ENCODE assay signal across 13 cellular contexts in the genomic region with DNA sequence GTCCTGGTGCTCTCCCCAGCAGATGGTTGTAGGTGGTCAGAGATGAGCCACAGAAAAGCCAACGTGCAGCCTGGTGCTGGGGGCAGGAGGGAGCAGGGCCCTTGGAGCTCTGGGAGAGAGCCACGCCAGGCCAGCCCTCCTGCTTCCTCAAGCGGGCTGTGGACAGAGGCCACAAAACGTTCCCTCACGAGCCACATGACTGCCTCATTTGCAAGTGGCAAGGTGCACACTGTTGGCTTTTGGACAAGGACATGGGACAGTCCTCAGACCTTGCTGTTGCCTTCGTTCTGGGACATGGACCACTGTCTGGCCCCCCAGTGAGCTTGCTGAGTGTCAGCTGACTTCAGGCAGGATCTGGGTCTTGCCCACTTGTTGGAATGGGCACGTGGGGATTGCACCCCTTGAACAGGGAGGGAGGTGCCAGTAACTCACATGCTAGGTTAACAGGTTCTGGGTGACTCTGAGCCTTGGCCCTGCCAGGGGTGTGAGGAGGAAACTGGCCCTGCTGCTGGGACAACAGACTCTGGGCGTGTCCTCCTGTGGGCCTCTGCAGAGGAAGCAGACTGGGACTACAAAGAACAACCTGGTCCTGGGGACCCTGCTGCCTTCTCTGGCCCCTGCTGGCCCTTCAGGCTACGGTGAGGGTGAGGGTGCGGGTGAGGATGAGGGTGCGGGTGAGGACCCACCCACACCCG. TPM values are rescaled to one million over a fixed set of nuclear protein-coding genes. Genes with fewer than 3 reads are reported as not detected.
DNase-seq lines count a peak whose midpoint lies in the region; ATAC-seq and TF ChIP-seq lines count a peak whose summit lies in the region.
"Had no signal": no experiment of that assay in that cellular context is flagged by ENCODE, and none has a peak within 500 bp of the region (broad histone marks: within the 10 kb centered on the region; RNA-seq: fewer than 3 reads in every experiment).

No MANE protein-coding gene starts in this region.

- peak overlapping the region; percentile 85 for H3K4me3 Mint-ChIP-seq in T-helper 2 cell treated with Interferon-gamma antibody and Interleukin-4, amounts not matched to agents 5 μg/mL and 100 μg/mL, for 36 hours
- H3K4me3 Mint-ChIP-seq in chondrocyte (ENCODE audit: unreplicated experiment) = no peak overlapping the region

- no peaks in the 10 kb centered on the region for H3K36me3 ChIP-seq in heart left ventricle
- H3K36me3 ChIP-seq: brain microvascular endothelial cell, SJCRH30 had no signal

- H3K4me1 Mint-ChIP-seq in T-helper 2 cell treated with Interferon-gamma antibody and Interleukin-4, amounts not matched to agents 5 μg/mL and 100 μg/mL, for 36 hours (ENCODE audit: low read depth) = peaks cover 41% of the 10 kb centered on the region
- H3K4me1 Mint-ChIP-seq in chondrocyte (ENCODE audit: low read depth) = no peaks in the 10 kb centered on the region

- H3K27me3 ChIP-seq in heart left ventricle = peaks cover 0 to 35% (median 8%) of the 10 kb centered on the region in 9 donors
- H3K27me3 ChIP-seq in right cardiac atrium (ENCODE audit: control insufficient read depth, insufficient read depth) = no peaks in the 10 kb centered on the region

- H3K9me3 ChIP-seq in heart left ventricle = no peaks in the 10 kb centered on the region
- no peaks in the 10 kb centered on the region for H3K9me3 ChIP-seq in right cardiac atrium (ENCODE audit: control insufficient read depth, low read length)
- H3K9me3 ChIP-seq: SJCRH30 had no signal

- peaks cover 27% of the 10 kb centered on the region for H3K36me3 Mint-ChIP-seq in T-helper 2 cell treated with Interferon-gamma antibody and Interleukin-4, amounts not matched to agents 5 μg/mL and 100 μg/mL, for 36 hours (ENCODE audit: low read depth)
- no peaks in the 10 kb centered on the region for H3K36me3 Mint-ChIP-seq in chondrocyte (ENCODE audit: low read depth)

- WGBS in heart left ventricle, 4 donors = 67 to 73% (median 71%) methylated on average over 9 to 12 of the region's 12 CpGs
- 76% methylated on average over 12 of the region's 12 CpGs for WGBS in right cardiac atrium

- H3K27ac ChIP-seq in heart left ventricle (peak overlapping the region in 9 of 12 donors; percentile 30 to 82 (median 75)), right cardiac atrium (ENCODE audit: low read length) (no peak overlapping the region)
- H3K27ac ChIP-seq: brain microvascular endothelial cell, SJCRH30 had no signal

- intact Hi-C loops in heart left ventricle (cut with DNase I) (no loop called here), left ventricle myocardium superior (cut with micrococcal nuclease) (no loop called here), right cardiac atrium (cut with DNase I) (no loop called here)

- peak; percentile 8 to 50 (median 19) for ATAC-seq in heart left ventricle
- ATAC-seq in left ventricle myocardium superior = no peak
- peak in 1 of 2 donors; percentile 22 for ATAC-seq in right cardiac atrium
- ATAC-seq in HG03108 (IDR thresholded peaks at IDR 0.05; ENCODE audit: unreplicated experiment) = no peak

- TF ChIP-seq CTCF in heart left ventricle (IDR thresholded peaks at IDR 0.05) (no peak), chondrocyte (IDR thresholded peaks at IDR 0.05) (no peak)

- DNase-seq in heart left ventricle (peak in 1 of 5 donors; percentile 61), left ventricle myocardium superior (no peak), right cardiac atrium (peak in 2 of 3 donors; percentile 56 to 70), ureter (ENCODE audit: low spot score) (peak; percentile 74), HK-2 (ENCODE audit: unreplicated experiment) (no peak), chondrocyte (ENCODE audit: low spot score) (no peak)
- no peak for DNase-seq in T-helper 2 cell treated with Interferon-gamma antibody and Interleukin-4, amounts not matched to agents 5 μg/mL and 100 μg/mL, for 36 hours (ENCODE audit: low spot score)
- DNase-seq: brain microvascular endothelial cell, mesendoderm, SJCRH30 had no signal

- H3K9me3 Mint-ChIP-seq in T-helper 2 cell treated with Interferon-gamma antibody and Interleukin-4, amounts not matched to agents 5 μg/mL and 100 μg/mL, for 36 hours = no peaks in the 10 kb centered on the region
- H3K9me3 Mint-ChIP-seq in chondrocyte (ENCODE audit: low read depth) = no peaks in the 10 kb centered on the region

- H3K4me1 ChIP-seq in heart left ventricle = peaks cover 0 to 74% (median 38%) of the 10 kb centered on the region in 12 donors
- no peaks in the 10 kb centered on the region for H3K4me1 ChIP-seq in right cardiac atrium (ENCODE audit: control insufficient read depth, insufficient read depth, low read length)

- no peak overlapping the region for H3K27ac Mint-ChIP-seq in T-helper 2 cell treated with Interferon-gamma antibody and Interleukin-4, amounts not matched to agents 5 μg/mL and 100 μg/mL, for 36 hours
- H3K27ac Mint-ChIP-seq in chondrocyte (ENCODE audit: unreplicated experiment) = no peak overlapping the region
- H3K27ac Mint-ChIP-seq: CD14-positive monocyte had no signal

- H3K4me3 ChIP-seq in heart left ventricle = peak overlapping the region in 6 of 12 donors; percentile 15 to 82 (median 66)
- no peak overlapping the region for H3K4me3 ChIP-seq in right cardiac atrium (ENCODE audit: low read length)
- H3K4me3 ChIP-seq: SJCRH30, smooth muscle cell had no signal

- TF ChIP-seq POLR2A in heart left ventricle (IDR thresholded peaks at IDR 0.05) = peak in 1 of 2 donors; percentile 36

- no peaks in the 10 kb centered on the region for H3K27me3 Mint-ChIP-seq in T-helper 2 cell treated with Interferon-gamma antibody and Interleukin-4, amounts not matched to agents 5 μg/mL and 100 μg/mL, for 36 hours (ENCODE audit: low read depth)
- peaks cover 25% of the 10 kb centered on the region for H3K27me3 Mint-ChIP-seq in chondrocyte (ENCODE audit: low read depth)

RNA-seq across cellular contexts. Expression of gene SLCO4A1, which starts 2.6 kb away (rescaled TPM):
- total RNA-seq in heart left ventricle (10 to 100 TPM in 5 of 9 donors, 1 to 10 TPM in 3, under 1 TPM in 1; 1.00 to 54.0 (median 10.4) TPM), left ventricle myocardium superior (9.4 TPM), right cardiac atrium (1 to 10 TPM; 4.1 to 8.4 (median 5.3) TPM), ureter (33.2 TPM), chondrocyte (not detected in 3 replicates)
- polyA plus RNA-seq in heart left ventricle (10 to 100 TPM; 14.5 to 24.4 TPM), right cardiac atrium (15.5 TPM)

Comparison
In these comparisons a context has a peak if more than half of its experiments do, and no peak if none do; other contexts are left out.
1. ATAC-seq: peak in heart left ventricle (4 of 4); none in left ventricle myocardium superior (single experiment) and HG03108 (single experiment).
2. DNase-seq: peak in right cardiac atrium (2 of 3) and ureter (single experiment); none in left ventricle myocardium superior (single experiment), T-helper 2 cell treated with Interferon-gamma antibody and Interleukin-4, amounts not matched to agents 5 μg/mL and 100 μg/mL, for 36 hours (single experiment), HK-2 (single experiment) and chondrocyte (single experiment).